Comparison of ENCODE assay signal across 1 cellular context in the genomic region with DNA sequence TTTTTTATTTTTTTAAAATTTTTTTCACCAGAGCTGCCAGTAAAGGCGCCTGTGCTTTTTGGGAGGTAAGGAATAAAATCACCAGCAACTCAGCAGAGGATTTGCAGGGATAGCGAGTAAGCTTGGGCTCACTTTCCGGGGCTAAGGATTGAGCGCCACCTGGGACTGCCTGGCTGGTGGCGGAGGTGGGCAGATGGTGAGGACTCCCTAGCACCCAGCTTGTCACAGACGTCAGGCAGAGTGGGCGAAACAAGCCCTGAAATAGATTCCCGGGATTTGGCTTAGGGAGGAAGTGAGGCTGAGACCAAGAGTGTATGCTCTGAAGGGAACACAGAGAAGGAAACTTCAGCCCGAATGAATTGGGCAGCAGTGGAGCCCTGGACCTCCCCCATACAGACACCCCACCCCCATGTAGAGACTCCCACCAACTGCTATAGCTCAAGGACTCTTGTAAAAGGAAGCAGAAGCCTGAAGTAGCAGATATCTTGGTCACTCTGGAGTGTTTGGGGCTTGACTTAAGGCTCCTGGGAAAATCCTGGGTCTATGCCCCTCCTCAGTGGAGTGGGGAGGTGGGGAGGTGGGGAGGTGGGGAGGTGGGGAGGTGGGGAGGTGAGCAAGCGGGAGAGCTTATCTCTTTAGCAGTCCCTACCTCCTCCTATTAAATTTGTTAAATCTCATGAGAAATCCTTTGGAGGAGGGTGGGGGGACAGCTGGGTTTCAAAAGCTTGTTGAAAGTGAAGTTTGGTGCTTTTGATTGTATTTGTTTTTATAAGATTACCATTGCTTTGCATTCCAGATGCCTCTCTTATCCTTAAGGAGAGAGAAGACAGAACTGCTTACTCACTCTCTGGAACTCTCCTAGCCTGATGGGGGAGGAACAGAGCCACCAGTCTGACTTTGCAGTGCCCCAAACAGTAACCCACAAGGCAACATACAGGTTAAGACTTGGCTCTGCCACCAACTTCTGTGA.
TF ChIP-seq lines count a peak whose summit lies in the region.

No MANE protein-coding gene starts in this region.

TF ChIP-seq in IMR-90, 13 proteins besides CTCF, POLR2A, EP300 and RAD21:
- no peak for TF ChIP-seq CEBPB (IDR thresholded peaks at IDR 0.05; ENCODE audit: low read depth, low read length)
- no peak for TF ChIP-seq BHLHE40 (IDR thresholded peaks at IDR 0.05; ENCODE audit: low read depth, low read length)
- no peak for TF ChIP-seq RCOR1 (IDR thresholded peaks at IDR 0.05; ENCODE audit: insufficient replicate concordance, low read length)
- TF ChIP-seq NFE2L2 (IDR thresholded peaks at IDR 0.05; ENCODE audit: low read depth, low read length) = peak; percentile 85
- TF ChIP-seq SMC3 (IDR thresholded peaks at IDR 0.05; ENCODE audit: low read depth, low read length) = peak; percentile 19; the same call in 1 of the 2 replicates
- TF ChIP-seq CHD1 (IDR thresholded peaks at IDR 0.05; ENCODE audit: low read depth, low read length) = no peak
- peak; percentile 72 for TF ChIP-seq MAFK (IDR thresholded peaks at IDR 0.05; ENCODE audit: low read depth, low read length)
- no peak for TF ChIP-seq RFX5 (IDR thresholded peaks at IDR 0.05; ENCODE audit: low read depth, low read length)
- no peak for TF ChIP-seq MAZ (IDR thresholded peaks at IDR 0.05; ENCODE audit: borderline replicate concordance, low read depth, low read length)
- TF ChIP-seq FOS (IDR thresholded peaks at IDR 0.05; ENCODE audit: low read depth, low read length) = no peak
